22 cellular contexts compared by ENCODE assay signal in the genomic region with DNA sequence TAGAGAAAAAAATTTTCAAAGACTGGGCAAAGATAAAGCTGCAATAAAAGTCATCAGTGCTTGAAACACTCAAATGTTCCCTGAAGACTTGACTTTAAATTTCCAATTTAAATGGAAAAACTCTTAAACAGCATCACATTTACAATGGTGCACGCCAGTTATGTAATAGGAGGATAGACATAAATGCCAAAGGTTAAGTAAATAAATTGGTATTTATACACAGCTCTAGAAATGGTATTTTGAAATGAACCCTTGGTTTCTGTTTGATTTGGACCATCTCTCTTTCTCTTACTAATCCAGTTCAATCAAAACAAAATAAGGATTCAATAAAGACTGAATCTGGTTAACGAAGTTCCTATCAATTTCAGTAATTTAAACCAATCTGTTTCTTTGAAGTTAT.
DNase-seq lines count a peak whose midpoint lies in the region; ATAC-seq, FAIRE-seq and TF ChIP-seq lines count a peak whose summit lies in the region.
"Had no signal": no experiment of that assay in that cellular context is flagged by ENCODE, and none has a peak within 500 bp of the region (broad histone marks: within the 10 kb centered on the region; RNA-seq: fewer than 3 reads in every experiment).

No MANE protein-coding gene starts in this region.

- no peak overlapping the region for H3K4me3 Mint-ChIP-seq in activated naive CD8-positive, alpha-beta T cell treated with anti-CD3 and anti-CD28 coated beads, Interleukin-2, amount 50 U/mL, for 24 hours
- H3K4me3 Mint-ChIP-seq: B cell; CD4-positive, CD25-positive, alpha-beta regulatory T cell; CD8-positive, alpha-beta T cell had no signal

- no TSS peak for BruUV-seq in HepG2 (replicated peaks; lab: Mats Ljungman, UMichigan)

- peaks cover 3 to 58% (median 44%) of the 10 kb centered on the region in 4 donors for H3K4me1 ChIP-seq in liver (ENCODE audit: control insufficient read depth in 4 of 4, insufficient read depth in 4 of 4, low read length in 3 of 4)
- peaks cover 9% of the 10 kb centered on the region for H3K4me1 ChIP-seq in HepG2 (ENCODE audit: insufficient read depth, low read length)
- H3K4me1 ChIP-seq in RWPE2 (ENCODE audit: insufficient read depth, poor library complexity, severe bottlenecking), result peaks cover 17% of the 10 kb centered on the region
- H3K4me1 ChIP-seq: BLaER1 had no signal

- TF ChIP-seq RAD21 in liver (IDR thresholded peaks at IDR 0.05) (peak in 1 of 2 donors; percentile 11), HepG2 (CRISPR knock-in tag; IDR thresholded peaks at IDR 0.05) (no peak)

- no peak for TF ChIP-seq EP300 in HepG2 (IDR thresholded peaks at IDR 0.05; ENCODE audit: low read depth in 2 of 2, low read length in 2 of 2)
- TF ChIP-seq EP300 in HepG2 (CRISPR knock-in tag; IDR thresholded peaks at IDR 0.05; ENCODE audit: borderline replicate concordance), result no peak

- H3K4me1 Mint-ChIP-seq in activated naive CD8-positive, alpha-beta T cell treated with anti-CD3 and anti-CD28 coated beads, Interleukin-2, amount 50 U/mL, for 24 hours, result no peaks in the 10 kb centered on the region
- H3K4me1 Mint-ChIP-seq: CD4-positive, CD25-positive, alpha-beta regulatory T cell had no signal

- H3K36me3 Mint-ChIP-seq in activated naive CD8-positive, alpha-beta T cell treated with anti-CD3 and anti-CD28 coated beads, Interleukin-2, amount 50 U/mL, for 24 hours (ENCODE audit: low read depth), result no peaks in the 10 kb centered on the region
- H3K36me3 Mint-ChIP-seq: CD4-positive, CD25-positive, alpha-beta regulatory T cell; CD8-positive, alpha-beta T cell had no signal

- intact Hi-C loops in HepG2 (cut with micrococcal nuclease; ENCODE audit: unreplicated experiment), result loop anchor here (10.0 kb wide), 1 partner anchor 1175 kb away; no protein-coding TSS in a partner anchor

- FAIRE-seq in HepG2 (lab: Jason Lieb, UNC), result no peak
- FAIRE-seq: GM12891, GM18507, H1 had no signal

- H3K36me3 ChIP-seq in liver (ENCODE audit: control insufficient read depth in 4 of 4, insufficient read depth in 3 of 4, low read depth in 1 of 4, low read length in 3 of 4), result no peaks in the 10 kb centered on the region
- no peaks in the 10 kb centered on the region for H3K36me3 ChIP-seq in HepG2 (replicated peaks in 1 of 2; ENCODE audit: control insufficient read depth in 1 of 2, insufficient read depth in 2 of 2, low read length in 2 of 2)
- H3K36me3 ChIP-seq in RWPE2 (ENCODE audit: low read depth), result no peaks in the 10 kb centered on the region
- H3K36me3 ChIP-seq: BLaER1 had no signal

- TF ChIP-seq POLR2A in HepG2 (IDR thresholded peaks at IDR 0.05; ENCODE audit: insufficient read depth in 1 of 2, low read depth in 2 of 2, low read length in 2 of 2), result no peak

- ATAC-seq in HepG2 (no peak), RWPE2 (ENCODE audit: low read depth) (no peak), GM19035 (IDR thresholded peaks at IDR 0.05; ENCODE audit: unreplicated experiment) (no peak)
- no peak for ATAC-seq in activated naive CD8-positive, alpha-beta T cell treated with anti-CD3 and anti-CD28 coated beads, Interleukin-2, amount 50 U/mL, for 24 hours
- ATAC-seq: CD8-positive, alpha-beta T cell had no signal

- in situ Hi-C loops in HepG2 (cut with HindIII; ENCODE audit: extremely low pct_ligation_motif_present, low pct_unique_long_range_greater_than_20kb), result loop anchor here (10.0 kb wide), 1 partner anchor 775 kb away; no protein-coding TSS in a partner anchor

- DNase-seq in NCI-H1092 treated with DMSO at 0.1 percent for 48 hours (lab: John Stamatoyannopoulos, UW), result peak; percentile 28
- DNase-seq in NCI-H1092 (lab: John Stamatoyannopoulos, UW), result no peak
- DNase-seq in HepG2 (ENCODE audit: low spot score), result no peak
- DNase-seq in RWPE2 (ENCODE audit: low spot score), result no peak
- DNase-seq in activated naive CD8-positive, alpha-beta T cell treated with anti-CD3 and anti-CD28 coated beads, Interleukin-2, amount 50 U/mL, for 24 hours, result no peak
- DNase-seq: Caco-2; CD4-positive, CD25-positive, alpha-beta regulatory T cell; CD8-positive, alpha-beta T cell; DMS153; DMS79 treated with DMSO at 0.1 percent for 48 hours; GF-D8; GM23248; H7; HCEC 1CT had no signal

- no peak overlapping the region for H3K27ac Mint-ChIP-seq in activated naive CD8-positive, alpha-beta T cell treated with anti-CD3 and anti-CD28 coated beads, Interleukin-2, amount 50 U/mL, for 24 hours
- H3K27ac Mint-ChIP-seq: B cell; CD4-positive, CD25-positive, alpha-beta regulatory T cell; CD8-positive, alpha-beta T cell had no signal

- H3K9me3 ChIP-seq in liver (ENCODE audit: control insufficient read depth in 4 of 4, low read length in 3 of 4) (no peaks in the 10 kb centered on the region), HepG2 (ENCODE audit: low read length) (no peaks in the 10 kb centered on the region), RWPE2 (ENCODE audit: severe bottlenecking) (no peaks in the 10 kb centered on the region)
- H3K9me3 ChIP-seq: Caco-2 had no signal

- H3K27me3 ChIP-seq in liver (ENCODE audit: control insufficient read depth in 4 of 4, insufficient read depth in 4 of 4, low read length in 3 of 4) (no peaks in the 10 kb centered on the region), HepG2 (ENCODE audit: control insufficient read depth in 1 of 2, insufficient read depth in 2 of 2, low read length in 2 of 2) (no peaks in the 10 kb centered on the region), RWPE2 (ENCODE audit: insufficient read depth, poor library complexity, severe bottlenecking) (no peaks in the 10 kb centered on the region)
- H3K27me3 ChIP-seq: BLaER1 had no signal

- WGBS in liver, result 27% methylated on average over 2 of the region's 2 CpGs
- 3% methylated on average over 2 of the region's 2 CpGs for WGBS in HepG2 (ENCODE audit: low lambda C conversion rate)

- H3K9me3 Mint-ChIP-seq in activated naive CD8-positive, alpha-beta T cell treated with anti-CD3 and anti-CD28 coated beads, Interleukin-2, amount 50 U/mL, for 24 hours, result no peaks in the 10 kb centered on the region
- H3K9me3 Mint-ChIP-seq: CD8-positive, alpha-beta T cell had no signal

- POLR2A ChIA-PET in HepG2 (lab: Yijun Ruan, JAX), result no interaction called here

- no peak overlapping the region for H2AFZ ChIP-seq in HepG2 (ENCODE audit: low read length)
- H2AFZ ChIP-seq: GM23248 had no signal

- H3K79me2 ChIP-seq in HepG2 (ENCODE audit: insufficient read depth, low read length), result no peaks in the 10 kb centered on the region

- H3K4me3 ChIP-seq in liver (ENCODE audit: low read depth in 1 of 3, low read length in 3 of 3) (no peak overlapping the region), HepG2 (replicated peaks in 1 of 3; ENCODE audit: insufficient read depth in 1 of 3, low read depth in 2 of 3, low read length in 3 of 3) (no peak overlapping the region), RWPE2 (ENCODE audit: severe bottlenecking) (no peak overlapping the region)
- H3K4me3 ChIP-seq: BLaER1, GM23248 had no signal

- no peak overlapping the region for H3K4me2 ChIP-seq in HepG2 (ENCODE audit: low read depth, low read length)
- H3K4me2 ChIP-seq: BLaER1 had no signal

- H3K27me3 Mint-ChIP-seq in activated naive CD8-positive, alpha-beta T cell treated with anti-CD3 and anti-CD28 coated beads, Interleukin-2, amount 50 U/mL, for 24 hours, result no peaks in the 10 kb centered on the region
- H3K27me3 Mint-ChIP-seq: B cell; CD4-positive, CD25-positive, alpha-beta regulatory T cell had no signal

- H4K20me1 ChIP-seq in HepG2 (ENCODE audit: insufficient read depth, low read length), result no peaks in the 10 kb centered on the region
- H4K20me1 ChIP-seq: BLaER1 had no signal

- CTCF ChIA-PET in HepG2 (lab: Yijun Ruan, JAX; ENCODE audit: low intra/inter-chr PET ratio, low total read pairs), result no interaction called here

- H3K9ac ChIP-seq in liver (ENCODE audit: low read depth in 1 of 2, low read length in 2 of 2), result no peak overlapping the region
- no peak overlapping the region for H3K9ac ChIP-seq in HepG2 (ENCODE audit: insufficient read depth, low read depth, low read length)
- H3K9ac ChIP-seq: BLaER1, GM23248 had no signal

- no peak for TF ChIP-seq CTCF in liver (IDR thresholded peaks at IDR 0.05; ENCODE audit: low read depth, low read length, missing input control)
- TF ChIP-seq CTCF in HepG2 (CRISPR knock-in tag; IDR thresholded peaks at IDR 0.05), result no peak
- no peak for TF ChIP-seq CTCF in RWPE2 (IDR thresholded peaks at IDR 0.05; ENCODE audit: poor library complexity, severe bottlenecking)

- H3K27ac ChIP-seq in liver (ENCODE audit: low read depth in 1 of 2, low read length in 2 of 2) (no peak overlapping the region), HepG2 (ENCODE audit: extremely low read length, insufficient read depth, low read length) (no peak overlapping the region), RWPE2 (ENCODE audit: poor library complexity, severe bottlenecking) (peak overlapping the region; percentile 30)
- H3K27ac ChIP-seq: BLaER1, C4-2B, GM23248 had no signal

TF ChIP-seq in liver, 16 proteins besides CTCF, POLR2A, EP300 and RAD21 (continues in another document):
- peak; percentile 65 for TF ChIP-seq YY1 (IDR thresholded peaks at IDR 0.05)
- TF ChIP-seq HNF4A (conservative IDR thresholded peaks at IDR 0.05), result peak; percentile 65 to 77
- no peak for TF ChIP-seq JUND (IDR thresholded peaks at IDR 0.05)
- TF ChIP-seq EGR1 (IDR thresholded peaks at IDR 0.05; ENCODE audit: low read depth in 2 of 2), result no peak
- TF ChIP-seq GABPA (IDR thresholded peaks at IDR 0.05 in 1 of 2, conservative IDR thresholded peaks at IDR 0.05 in 1 of 2), result no peak
- TF ChIP-seq, protein P1, sequence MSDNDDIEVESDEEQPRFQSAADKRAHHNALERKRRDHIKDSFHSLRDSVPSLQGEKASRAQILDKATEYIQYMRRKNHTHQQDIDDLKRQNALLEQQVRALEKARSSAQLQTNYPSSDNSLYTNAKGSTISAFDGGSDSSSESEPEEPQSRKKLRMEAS (IDR thresholded peaks at IDR 0.05), result peak; percentile 25
- peak; percentile 82 for TF ChIP-seq FOXA2 (IDR thresholded peaks at IDR 0.05)
- peak; percentile 61 to 82 for TF ChIP-seq RXRA (IDR thresholded peaks at IDR 0.05)
- peak; percentile 68 for TF ChIP-seq NR2F2 (IDR thresholded peaks at IDR 0.05)

TF ChIP-seq in HepG2, 621 proteins besides CTCF, POLR2A, EP300 and RAD21 (continues in another document):
- TF ChIP-seq ZNF7 (CRISPR knock-in tag; IDR thresholded peaks at IDR 0.05) (no peak), FOSL1 (CRISPR knock-in tag; IDR thresholded peaks at IDR 0.05; ENCODE audit: borderline replicate concordance) (no peak)
- TF ChIP-seq, protein P2, sequence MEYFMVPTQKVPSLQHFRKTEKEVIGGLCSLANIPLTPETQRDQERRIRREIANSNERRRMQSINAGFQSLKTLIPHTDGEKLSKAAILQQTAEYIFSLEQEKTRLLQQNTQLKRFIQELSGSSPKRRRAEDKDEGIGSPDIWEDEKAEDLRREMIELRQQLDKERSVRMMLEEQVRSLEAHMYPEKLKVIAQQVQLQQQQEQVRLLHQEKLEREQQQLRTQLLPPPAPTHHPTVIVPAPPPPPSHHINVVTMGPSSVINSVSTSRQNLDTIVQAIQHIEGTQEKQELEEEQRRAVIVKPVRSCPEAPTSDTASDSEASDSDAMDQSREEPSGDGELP (IDR thresholded peaks at IDR 0.05; ENCODE audit: borderline replicate concordance, low read depth), result no peak
